Comparison of ENCODE assay signal across 1 cellular context in the genomic region with DNA sequence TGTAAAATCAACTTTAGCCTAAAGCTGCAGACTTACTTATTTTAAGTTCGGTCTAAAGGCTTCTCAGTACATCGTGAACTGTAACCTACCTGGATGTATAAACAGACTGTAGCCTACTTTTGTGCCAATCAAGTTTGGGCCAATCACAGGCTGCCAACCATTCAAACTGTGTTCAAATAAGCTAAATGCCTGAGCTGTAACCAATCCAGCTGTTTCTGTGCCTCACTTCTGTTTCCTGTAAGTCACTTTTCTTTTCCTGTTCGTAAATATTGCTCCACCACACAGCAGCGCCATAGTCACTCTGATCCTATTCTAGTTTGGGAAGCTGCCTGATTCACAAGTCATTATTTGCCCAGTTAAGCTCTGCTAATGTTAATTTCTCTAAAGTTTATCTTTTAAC.
TF ChIP-seq lines count a peak whose summit lies in the region.

No MANE protein-coding gene starts in this region.

TF ChIP-seq in SK-N-SH treated with all-trans-retinoic acid at 6 μM for 48 hours, 23 proteins besides CTCF, POLR2A, EP300 and RAD21 (continued from another document):
- TF ChIP-seq CREB5 (CRISPR knock-in tag; IDR thresholded peaks at IDR 0.05; ENCODE audit: low read depth) (no peak), ZNF70 (CRISPR knock-in tag; IDR thresholded peaks at IDR 0.05) (no peak), ZNF8 (CRISPR knock-in tag; IDR thresholded peaks at IDR 0.05) (no peak), ISL1 (CRISPR knock-in tag; IDR thresholded peaks at IDR 0.05) (no peak)
